In the genomic region with DNA sequence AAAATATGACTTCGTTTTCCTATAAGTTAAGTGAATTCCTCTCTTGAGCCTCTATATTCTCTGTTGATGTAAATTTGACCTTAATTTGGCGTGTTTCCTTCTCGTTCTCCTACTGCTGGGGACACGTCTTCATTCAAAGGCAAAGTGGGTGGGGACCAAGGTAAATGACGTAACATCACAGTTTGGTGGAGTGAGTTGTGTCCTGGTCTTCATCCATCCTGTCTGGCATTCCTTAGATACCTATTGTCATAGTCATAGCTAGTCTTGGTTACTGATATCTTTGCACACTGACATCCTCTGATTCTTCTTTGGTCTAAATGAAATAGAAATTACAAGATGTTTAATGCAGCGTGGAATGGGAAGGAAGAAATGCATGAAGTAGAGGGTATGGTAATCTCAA, we compare ENCODE assay signal across 16 cellular contexts.
DNase-seq lines count a peak whose midpoint lies in the region; ATAC-seq and TF ChIP-seq lines count a peak whose summit lies in the region.
"Had no signal": no experiment of that assay in that cellular context is flagged by ENCODE, and none has a peak within 500 bp of the region (broad histone marks: within the 10 kb centered on the region; RNA-seq: fewer than 3 reads in every experiment).

No MANE protein-coding gene starts in this region.

- H3K79me2 ChIP-seq in H9 (ENCODE audit: insufficient read depth, low read length), result no peaks in the 10 kb centered on the region

- no peaks in the 10 kb centered on the region for H3K23me2 ChIP-seq in H9 (ENCODE audit: insufficient read length, low read depth, low read length, poor library complexity, severe bottlenecking)

- no peaks in the 10 kb centered on the region for H4K20me1 ChIP-seq in H9 (ENCODE audit: control insufficient read depth, insufficient read depth, insufficient read length)

- no peak overlapping the region for H3K4me3 ChIP-seq in RWPE2 (ENCODE audit: severe bottlenecking)
- no peak overlapping the region for H3K4me3 ChIP-seq in fibroblast of the aortic adventitia (ENCODE audit: low read depth, low read length)
- H3K4me3 ChIP-seq: colonic mucosa had no signal

- H4K91ac ChIP-seq in H9 (ENCODE audit: insufficient read length, low read depth, low read length), result no peak overlapping the region

- WGBS in H9 (ENCODE audit: extremely low coverage, insufficient read length, low lambda C conversion rate), result no CpG with 5 or more reads among the region's 6 CpGs

- no peak overlapping the region for H2BK12ac ChIP-seq in H9 (ENCODE audit: insufficient read length, low read depth, low read length)

- no peaks in the 10 kb centered on the region for H3K9me3 ChIP-seq in RWPE2 (ENCODE audit: severe bottlenecking)
- no peaks in the 10 kb centered on the region for H3K9me3 ChIP-seq in T-helper 17 cell (ENCODE audit: control insufficient read depth, low read length, poor library complexity, severe bottlenecking)
- H3K9me3 ChIP-seq in H9 (ENCODE audit: control insufficient read depth, low read depth, low read length), result no peaks in the 10 kb centered on the region
- H3K9me3 ChIP-seq: colonic mucosa had no signal

- no peak overlapping the region for H3K27ac Mint-ChIP-seq in T-helper 17 cell
- no peak overlapping the region for H3K27ac Mint-ChIP-seq in H9
- H3K27ac Mint-ChIP-seq: activated naive CD4-positive, alpha-beta T cell treated with anti-CD3 and anti-CD28 coated beads, Interleukin-2, amount 50 U/mL, for 24 hours had no signal

- H3K4ac ChIP-seq in H9 (ENCODE audit: low read depth, low read length), result no peak overlapping the region

- no peak overlapping the region for H2BK120ac ChIP-seq in H9 (ENCODE audit: low read depth, low read length, poor library complexity, severe bottlenecking)

- no peak overlapping the region for H3K27ac ChIP-seq in RWPE2 (ENCODE audit: poor library complexity, severe bottlenecking)
- H3K27ac ChIP-seq in H9 (ENCODE audit: insufficient read length, low read depth, low read length), result no peak overlapping the region
- H3K27ac ChIP-seq: colonic mucosa, KMS-11, WERI-Rb-1 had no signal

- intact Hi-C loops in left ventricle myocardium superior (cut with micrococcal nuclease), result no loop called here
- intact Hi-C loops in Right ventricle myocardium superior (cut with DNase I), result no loop called here

- no peak for TF ChIP-seq CTCF in RWPE2 (IDR thresholded peaks at IDR 0.05; ENCODE audit: poor library complexity, severe bottlenecking)
- no peak for TF ChIP-seq CTCF in fibroblast of the aortic adventitia (IDR thresholded peaks at IDR 0.05; ENCODE audit: insufficient read depth, low read length)
- no peak for TF ChIP-seq CTCF in H9 (conservative IDR thresholded peaks at IDR 0.05)

- H2AK5ac ChIP-seq in H9 (ENCODE audit: insufficient read length, low read length), result no peak overlapping the region

- no peak overlapping the region for H3K4me2 ChIP-seq in H9 (ENCODE audit: insufficient read depth, insufficient read length, low read length)
- H3K4me2 ChIP-seq: KMS-11 had no signal

- H3K4me3 Mint-ChIP-seq in T-helper 17 cell, result no peak overlapping the region
- no peak overlapping the region for H3K4me3 Mint-ChIP-seq in H9
- H3K4me3 Mint-ChIP-seq: activated naive CD4-positive, alpha-beta T cell treated with anti-CD3 and anti-CD28 coated beads, Interleukin-2, amount 50 U/mL, for 24 hours had no signal

- no peak overlapping the region for H3K56ac ChIP-seq in H9 (ENCODE audit: insufficient read length, low read depth, low read length)

- H3K9ac ChIP-seq in H9 (ENCODE audit: extremely low read depth, insufficient read length, low read length), result no peak overlapping the region
- H3K9ac ChIP-seq: KMS-11 had no signal

- DNase-seq in left ventricle myocardium superior, result no peak
- no peak for DNase-seq in Right ventricle myocardium superior
- DNase-seq in RWPE2 (ENCODE audit: low spot score), result no peak
- DNase-seq in fibroblast of the aortic adventitia (ENCODE audit: low read depth), result peak; percentile 52
- no peak for DNase-seq in T-helper 17 cell
- DNase-seq in H9, result no peak
- DNase-seq in foreskin melanocyte, result no peak
- no peak for DNase-seq in NCI-H187 (lab: John Stamatoyannopoulos, UW)
- DNase-seq: colonic mucosa, DMS 273 treated with DMSO at 0.1 percent for 48 hours, NCI-H526 treated with DMSO at 0.1 percent for 48 hours, SHP77 treated with DMSO at 0.1 percent for 48 hours, WERI-Rb-1 had no signal

- no peaks in the 10 kb centered on the region for H3K27me3 ChIP-seq in RWPE2 (ENCODE audit: insufficient read depth, poor library complexity, severe bottlenecking)
- no peaks in the 10 kb centered on the region for H3K27me3 ChIP-seq in H9 (ENCODE audit: insufficient read depth, low read length)
- H3K27me3 ChIP-seq: colonic mucosa had no signal

- peaks cover 5% of the 10 kb centered on the region for H3K4me1 ChIP-seq in RWPE2 (ENCODE audit: insufficient read depth, poor library complexity, severe bottlenecking)
- no peaks in the 10 kb centered on the region for H3K4me1 ChIP-seq in H9 (ENCODE audit: insufficient read depth, low read length)
- H3K4me1 ChIP-seq: colonic mucosa had no signal

- H3K36me3 Mint-ChIP-seq in T-helper 17 cell (ENCODE audit: low read depth), result peaks cover 3% of the 10 kb centered on the region
- peaks cover 0 to 3% (median 0%) of the 10 kb centered on the region in 3 experiments; a peak in 1 of 7 replicates for H3K36me3 Mint-ChIP-seq in H9 (ENCODE audit: insufficient read depth in 1 of 3, low read depth in 3 of 3)
- H3K36me3 Mint-ChIP-seq: activated naive CD4-positive, alpha-beta T cell treated with anti-CD3 and anti-CD28 coated beads, Interleukin-2, amount 50 U/mL, for 24 hours had no signal

- H3K14ac ChIP-seq in H9 (ENCODE audit: insufficient read depth, low read length), result no peak overlapping the region

- no peaks in the 10 kb centered on the region; a peak in 1 of 5 replicates for H3K9me3 Mint-ChIP-seq in H9
- H3K9me3 Mint-ChIP-seq: activated naive CD4-positive, alpha-beta T cell treated with anti-CD3 and anti-CD28 coated beads, Interleukin-2, amount 50 U/mL, for 24 hours had no signal

- H3K4me1 Mint-ChIP-seq in T-helper 17 cell (no peaks in the 10 kb centered on the region), H9 (peaks cover 0 to 4% of the 10 kb centered on the region in 2 experiments; a peak in 1 of 4 replicates)
- H3K4me1 Mint-ChIP-seq: activated naive CD4-positive, alpha-beta T cell treated with anti-CD3 and anti-CD28 coated beads, Interleukin-2, amount 50 U/mL, for 24 hours had no signal

- no peak overlapping the region for H2BK15ac ChIP-seq in H9 (ENCODE audit: low read depth, low read length)

- ATAC-seq in left ventricle myocardium superior, result peak; percentile 25
- no peak for ATAC-seq in Right ventricle myocardium superior (ENCODE audit: poor library complexity)
- peak; percentile 88 for ATAC-seq in RWPE2 (ENCODE audit: low read depth)
- no peak for ATAC-seq in T-helper 17 cell
- ATAC-seq: esophagus mucosa had no signal

- H2BK5ac ChIP-seq in H9 (ENCODE audit: insufficient read length, low read length), result no peak overlapping the region

- peaks cover under 1% of the 10 kb centered on the region; the same call in 1 of the 2 replicates for H3K36me3 ChIP-seq in RWPE2 (ENCODE audit: low read depth)
- H3K36me3 ChIP-seq: colonic mucosa, WERI-Rb-1 had no signal

- H4K5ac ChIP-seq in H9 (ENCODE audit: insufficient read length, low read depth, low read length), result no peak overlapping the region

- H3K23ac ChIP-seq in H9 (ENCODE audit: insufficient read length, low read depth, low read length), result no peak overlapping the region

- no peak overlapping the region for H2AFZ ChIP-seq in H9 (ENCODE audit: low read length)

- no peak overlapping the region for H4K8ac ChIP-seq in H9 (replicated peaks; ENCODE audit: insufficient read length, low read depth, low read length)

- no peak overlapping the region for H3K18ac ChIP-seq in H9 (ENCODE audit: insufficient read length, low read depth, low read length)

- H2BK20ac ChIP-seq in H9 (ENCODE audit: low read depth, low read length, poor library complexity, severe bottlenecking), result no peak overlapping the region

- H3K79me1 ChIP-seq in H9 (ENCODE audit: insufficient read depth, low read depth, low read length, poor library complexity, severe bottlenecking), result no peaks in the 10 kb centered on the region

- H3T11ph ChIP-seq in H9 (ENCODE audit: low read length), result no peak overlapping the region

- H3K27me3 Mint-ChIP-seq in T-helper 17 cell (no peaks in the 10 kb centered on the region), H9 (ENCODE audit: low read depth) (no peaks in the 10 kb centered on the region; the same call in 1 of the 2 replicates)
- H3K27me3 Mint-ChIP-seq: activated naive CD4-positive, alpha-beta T cell treated with anti-CD3 and anti-CD28 coated beads, Interleukin-2, amount 50 U/mL, for 24 hours had no signal

Comparison
In these comparisons a context has a peak if more than half of its experiments do, and no peak if none do; other contexts are left out.
1. ATAC-seq: peak in left ventricle myocardium superior (single experiment) and RWPE2 (single experiment); none in Right ventricle myocardium superior (single experiment) and T-helper 17 cell (single experiment).